ENCODE assay signal across 1 cellular context in the genomic region with DNA sequence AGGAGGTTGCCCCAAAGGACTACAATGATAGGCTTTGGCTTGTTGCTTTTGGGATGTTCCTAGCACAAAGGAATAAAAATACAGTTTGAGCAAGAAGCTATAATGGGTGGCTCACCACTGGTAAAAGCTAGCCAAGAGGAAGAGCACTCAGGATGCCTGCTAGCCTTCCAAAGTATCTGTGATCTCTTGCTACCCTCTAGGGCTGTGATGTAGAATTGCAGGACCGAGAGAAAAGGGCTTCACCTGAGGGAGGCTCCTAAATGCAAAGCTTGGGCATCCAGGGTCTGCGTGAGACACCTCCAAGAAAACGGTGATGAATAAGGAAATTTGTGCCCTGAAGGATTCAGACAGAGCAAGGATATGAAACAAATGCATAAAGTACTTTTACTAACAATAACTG.
TF ChIP-seq lines count a peak whose summit lies in the region.

No MANE protein-coding gene starts in this region.

TF ChIP-seq in liver, 16 proteins besides CTCF, POLR2A, EP300 and RAD21 (continued from another document):
- TF ChIP-seq, protein P1, sequence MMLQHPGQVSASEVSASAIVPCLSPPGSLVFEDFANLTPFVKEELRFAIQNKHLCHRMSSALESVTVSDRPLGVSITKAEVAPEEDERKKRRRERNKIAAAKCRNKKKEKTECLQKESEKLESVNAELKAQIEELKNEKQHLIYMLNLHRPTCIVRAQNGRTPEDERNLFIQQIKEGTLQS (IDR thresholded peaks at IDR 0.05): no peak
- no peak for TF ChIP-seq HNF4G (IDR thresholded peaks at IDR 0.05)
- TF ChIP-seq EGR1 (IDR thresholded peaks at IDR 0.05; ENCODE audit: low read depth in 2 of 2): no peak
- no peak for TF ChIP-seq GABPA (IDR thresholded peaks at IDR 0.05 in 1 of 2, conservative IDR thresholded peaks at IDR 0.05 in 1 of 2)
